9 cellular contexts compared by ENCODE assay signal in the genomic region with DNA sequence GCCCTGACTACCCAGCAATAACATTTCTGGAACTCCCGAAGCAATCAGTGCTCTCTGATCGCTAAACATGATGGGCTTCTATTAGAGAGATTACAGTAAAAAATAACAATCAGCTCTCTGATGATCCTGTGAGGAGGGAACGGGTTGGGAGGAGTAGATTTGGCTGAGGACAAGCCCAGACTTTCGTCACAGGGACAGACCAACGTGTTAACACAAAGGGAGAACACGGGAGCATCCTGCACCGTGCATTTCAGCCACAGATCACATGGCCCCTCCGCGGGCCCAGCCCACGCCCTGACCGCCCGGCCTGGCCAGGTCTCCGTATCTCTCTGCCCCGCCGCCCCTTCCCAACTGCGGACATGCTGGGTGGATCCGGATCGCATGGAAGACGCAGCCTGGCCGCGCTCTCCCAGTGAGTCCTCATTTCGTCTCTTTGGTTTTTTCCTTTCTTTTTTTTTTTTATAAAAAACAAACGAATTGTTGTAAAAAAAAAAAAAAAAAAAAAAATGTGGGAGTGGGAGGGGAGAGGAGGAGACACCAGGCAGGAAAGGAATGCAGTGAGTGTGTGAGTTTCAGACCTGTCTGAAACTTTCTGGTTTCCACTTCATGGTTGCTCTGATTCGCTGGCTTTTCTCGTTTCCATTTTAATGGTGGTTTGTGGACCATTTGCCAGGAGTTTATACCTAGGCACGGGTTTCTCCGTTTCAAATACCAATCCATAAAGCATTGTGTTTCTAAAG.
DNase-seq lines count a peak whose midpoint lies in the region; ATAC-seq, FAIRE-seq and TF ChIP-seq lines count a peak whose summit lies in the region.
"Had no signal": no experiment of that assay in that cellular context is flagged by ENCODE, and none has a peak within 500 bp of the region (broad histone marks: within the 10 kb centered on the region; RNA-seq: fewer than 3 reads in every experiment).

No MANE protein-coding gene starts in this region.

- H3K4me1 ChIP-seq in heart left ventricle (peaks cover 6 to 70% (median 44%) of the 10 kb centered on the region in 12 donors), pancreas (peaks cover 0 to 3% (median 0%) of the 10 kb centered on the region in 3 donors)

- H3K4me3 ChIP-seq in heart left ventricle (peak overlapping the region; percentile 41 to 70 (median 60)), pancreas (peak overlapping the region in 3 of 4 donors; percentile 20 to 49 (median 41))

- WGBS in heart left ventricle, 4 donors, result 1 to 2% (median 2%) methylated on average over 27 of the region's 27 CpGs
- 7 to 11% methylated on average over 26 to 27 of the region's 27 CpGs for WGBS in pancreas, 2 donors

- H3K27ac ChIP-seq in heart left ventricle (peak overlapping the region; percentile 69 to 94 (median 84)), pancreas (peak overlapping the region; percentile 22 to 76 (median 53))
- H3K27ac ChIP-seq: HL-60 had no signal

- peaks cover 0 to 12% (median 10%) of the 10 kb centered on the region in 12 donors for H3K9me3 ChIP-seq in heart left ventricle
- no peaks in the 10 kb centered on the region for H3K9me3 ChIP-seq in pancreas

- intact Hi-C loops in heart left ventricle (cut with DNase I) (loop anchor here in 9 of 10 donors (1.0 to 5.0 kb wide), 6 partner anchors 36 to 114 kb away; a partner anchor contains a TSS), pancreas (cut with DNase I) (no loop called here)

- ATAC-seq in heart left ventricle (peak; percentile 88 to 93 (median 91)), pancreas (peak; percentile 83 to 88 (median 86)), GM18502 (IDR thresholded peaks at IDR 0.05; ENCODE audit: poor library complexity, unreplicated experiment) (no peak), HG02571 (IDR thresholded peaks at IDR 0.05; ENCODE audit: unreplicated experiment) (no peak)

- peaks cover 0 to 16% (median 0%) of the 10 kb centered on the region in 9 donors for H3K36me3 ChIP-seq in heart left ventricle
- no peaks in the 10 kb centered on the region for H3K36me3 ChIP-seq in pancreas

- FAIRE-seq in pancreas (lab: Jason Lieb, UNC) (no peak), GM19239 (lab: Jason Lieb, UNC) (no peak)

- TF ChIP-seq POLR2A in heart left ventricle (IDR thresholded peaks at IDR 0.05), result peak in 1 of 2 donors; percentile 36

- TF ChIP-seq CTCF in heart left ventricle (IDR thresholded peaks at IDR 0.05) (no peak), pancreas (IDR thresholded peaks at IDR 0.05) (no peak)

- DNase-seq in COLO668 (lab: John Stamatoyannopoulos, UW; ENCODE audit: unreplicated experiment) (peak; percentile 72), NCI-H1417 (lab: John Stamatoyannopoulos, UW) (peak in 2 of 3 experiments; percentile 68 to 90), amygdala (lab: John Stamatoyannopoulos, UW) (peak in 54 of 56 donors; percentile 21 to 89 (median 74)), heart left ventricle (peak; percentile 88 to 92 (median 88)), pancreas (peak; percentile 42 to 73 (median 53)), GM19239 (ENCODE audit: insufficient read length, low spot score) (no peak)

- no peaks in the 10 kb centered on the region for H3K27me3 ChIP-seq in heart left ventricle
- H3K27me3 ChIP-seq in pancreas, result no peaks in the 10 kb centered on the region

Comparison
In these comparisons a context has a peak if more than half of its experiments do, and no peak if none do; other contexts are left out.
1. ATAC-seq: peak in heart left ventricle (4 of 4) and pancreas (4 of 4); none in GM18502 (single experiment) and HG02571 (single experiment).
2. intact Hi-C loops: an anchor here in heart left ventricle (1.0 to 5.0 kb wide); none called in pancreas.